In the genomic region with DNA sequence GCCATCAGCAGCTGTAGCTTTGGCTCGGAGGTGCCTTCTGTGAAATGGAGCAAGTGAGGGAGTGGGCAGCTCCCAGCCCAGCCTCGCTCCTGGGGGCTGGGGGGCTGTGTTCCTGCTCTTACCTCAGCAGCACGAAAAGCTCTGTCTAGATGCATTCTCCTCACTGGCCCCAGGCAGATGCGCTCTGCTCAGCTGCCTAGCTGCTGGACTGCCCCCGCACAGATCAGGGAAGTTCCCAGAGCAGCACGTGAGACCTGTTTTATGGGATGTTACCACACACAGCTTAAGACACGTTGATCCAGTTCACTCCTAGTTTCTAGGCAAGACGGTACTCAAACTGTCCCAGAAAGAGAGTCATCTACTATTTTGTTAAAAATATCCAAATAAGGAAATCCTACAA, we compare ENCODE assay signal across 9 cellular contexts. TPM values are rescaled to one million over a fixed set of nuclear protein-coding genes. Genes with fewer than 3 reads are reported as not detected.
DNase-seq lines count a peak whose midpoint lies in the region; ATAC-seq, FAIRE-seq and TF ChIP-seq lines count a peak whose summit lies in the region.
"Had no signal": no experiment of that assay in that cellular context is flagged by ENCODE, and none has a peak within 500 bp of the region (broad histone marks: within the 10 kb centered on the region; RNA-seq: fewer than 3 reads in every experiment).

No MANE protein-coding gene starts in this region.

- no peak for DNase-seq in activated CD8-positive, alpha-beta memory T cell treated with anti-CD3 and anti-CD28 coated beads, Interleukin-2, amount 10 ng/mL, durations not matched to agents 7 days and 5 days
- no peak for DNase-seq in activated CD8-positive, alpha-beta memory T cell treated with anti-CD3 and anti-CD28 coated beads, Interleukin-2, amount 50 U/mL, for 48 hours
- DNase-seq in RCC 7860 (ENCODE audit: low spot score) (peak; percentile 27), hypothalamus (lab: John Stamatoyannopoulos, UW) (no peak), OCI-M2 (lab: John Stamatoyannopoulos, UW; ENCODE audit: unreplicated experiment) (no peak)
- peak; percentile 22 for DNase-seq in effector CD8-positive, alpha-beta T cell (lab: John Stamatoyannopoulos, UW)
- peak; percentile 35 for DNase-seq in stimulated activated CD4-positive, alpha-beta T cell treated with anti-CD3 and anti-CD28 coated beads, Interleukin-2, amount 100 ng/mL, for 4 hours (ENCODE audit: low read depth)

- CTCF ChIA-PET in activated CD8-positive, alpha-beta memory T cell treated with anti-CD3 and anti-CD28 coated beads, Interleukin-2, amount 10 ng/mL, durations not matched to agents 7 days and 5 days (lab: Charles Lee), result interaction anchor here (0.7 to 7.9 kb wide), 6 partner anchors 8 to 128 kb away, joined by 3 to 46 read pairs (median 4); a partner anchor contains a TSS

- ATAC-seq in activated CD8-positive, alpha-beta memory T cell treated with anti-CD3 and anti-CD28 coated beads, Interleukin-2, amount 10 ng/mL, durations not matched to agents 7 days and 5 days, result peak; percentile 7
- ATAC-seq in SK-N-SH treated with all-trans-retinoic acid at 6 μM for 48 hours, result no peak
- ATAC-seq: A549 had no signal

- H3K36me3 Mint-ChIP-seq in activated CD8-positive, alpha-beta memory T cell treated with anti-CD3 and anti-CD28 coated beads, Interleukin-2, amount 10 ng/mL, durations not matched to agents 7 days and 5 days, result peaks cover 71% of the 10 kb centered on the region

- H3K4me3 Mint-ChIP-seq in activated CD8-positive, alpha-beta memory T cell treated with anti-CD3 and anti-CD28 coated beads, Interleukin-2, amount 10 ng/mL, durations not matched to agents 7 days and 5 days, result peak overlapping the region; percentile 68

- H3K9me3 Mint-ChIP-seq in activated CD8-positive, alpha-beta memory T cell treated with anti-CD3 and anti-CD28 coated beads, Interleukin-2, amount 10 ng/mL, durations not matched to agents 7 days and 5 days (ENCODE audit: low read depth), result no peaks in the 10 kb centered on the region

- H3K27me3 Mint-ChIP-seq in activated CD8-positive, alpha-beta memory T cell treated with anti-CD3 and anti-CD28 coated beads, Interleukin-2, amount 10 ng/mL, durations not matched to agents 7 days and 5 days, result no peaks in the 10 kb centered on the region

- peak overlapping the region; percentile 91 for H3K27ac Mint-ChIP-seq in activated CD8-positive, alpha-beta memory T cell treated with anti-CD3 and anti-CD28 coated beads, Interleukin-2, amount 10 ng/mL, durations not matched to agents 7 days and 5 days

- FAIRE-seq in RCC 7860 (lab: Jason Lieb, UNC), result no peak
- FAIRE-seq: A549 had no signal

- H3K4me1 Mint-ChIP-seq in activated CD8-positive, alpha-beta memory T cell treated with anti-CD3 and anti-CD28 coated beads, Interleukin-2, amount 10 ng/mL, durations not matched to agents 7 days and 5 days, result peaks cover 89% of the 10 kb centered on the region

TF ChIP-seq in SK-N-SH treated with all-trans-retinoic acid at 6 μM for 48 hours, 23 proteins besides CTCF, POLR2A, EP300 and RAD21:
- TF ChIP-seq, protein P1, sequence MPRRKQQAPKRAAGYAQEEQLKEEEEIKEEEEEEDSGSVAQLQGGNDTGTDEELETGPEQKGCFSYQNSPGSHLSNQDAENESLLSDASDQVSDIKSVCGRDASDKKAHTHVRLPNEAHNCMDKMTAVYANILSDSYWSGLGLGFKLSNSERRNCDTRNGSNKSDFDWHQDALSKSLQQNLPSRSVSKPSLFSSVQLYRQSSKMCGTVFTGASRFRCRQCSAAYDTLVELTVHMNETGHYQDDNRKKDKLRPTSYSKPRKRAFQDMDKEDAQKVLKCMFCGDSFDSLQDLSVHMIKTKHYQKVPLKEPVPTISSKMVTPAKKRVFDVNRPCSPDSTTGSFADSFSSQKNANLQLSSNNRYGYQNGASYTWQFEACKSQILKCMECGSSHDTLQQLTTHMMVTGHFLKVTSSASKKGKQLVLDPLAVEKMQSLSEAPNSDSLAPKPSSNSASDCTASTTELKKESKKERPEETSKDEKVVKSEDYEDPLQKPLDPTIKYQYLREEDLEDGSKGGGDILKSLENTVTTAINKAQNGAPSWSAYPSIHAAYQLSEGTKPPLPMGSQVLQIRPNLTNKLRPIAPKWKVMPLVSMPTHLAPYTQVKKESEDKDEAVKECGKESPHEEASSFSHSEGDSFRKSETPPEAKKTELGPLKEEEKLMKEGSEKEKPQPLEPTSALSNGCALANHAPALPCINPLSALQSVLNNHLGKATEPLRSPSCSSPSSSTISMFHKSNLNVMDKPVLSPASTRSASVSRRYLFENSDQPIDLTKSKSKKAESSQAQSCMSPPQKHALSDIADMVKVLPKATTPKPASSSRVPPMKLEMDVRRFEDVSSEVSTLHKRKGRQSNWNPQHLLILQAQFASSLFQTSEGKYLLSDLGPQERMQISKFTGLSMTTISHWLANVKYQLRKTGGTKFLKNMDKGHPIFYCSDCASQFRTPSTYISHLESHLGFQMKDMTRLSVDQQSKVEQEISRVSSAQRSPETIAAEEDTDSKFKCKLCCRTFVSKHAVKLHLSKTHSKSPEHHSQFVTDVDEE (CRISPR knock-in tag; IDR thresholded peaks at IDR 0.05), result no peak
- no peak for TF ChIP-seq ZFP30 (CRISPR knock-in tag; IDR thresholded peaks at IDR 0.05)
- no peak for TF ChIP-seq CSDC2 (CRISPR knock-in tag; IDR thresholded peaks at IDR 0.05)
- no peak for TF ChIP-seq ZNF8 (CRISPR knock-in tag; IDR thresholded peaks at IDR 0.05)
- TF ChIP-seq ZC3H10 (CRISPR knock-in tag; IDR thresholded peaks at IDR 0.05), result no peak
- no peak for TF ChIP-seq GLIS3 (CRISPR knock-in tag; IDR thresholded peaks at IDR 0.05)
- no peak for TF ChIP-seq TCF4 (CRISPR knock-in tag; IDR thresholded peaks at IDR 0.05; ENCODE audit: borderline replicate concordance)
- TF ChIP-seq ZNF565 (CRISPR knock-in tag; conservative IDR thresholded peaks at IDR 0.05; ENCODE audit: low read depth), result no peak
- TF ChIP-seq, protein P2, sequence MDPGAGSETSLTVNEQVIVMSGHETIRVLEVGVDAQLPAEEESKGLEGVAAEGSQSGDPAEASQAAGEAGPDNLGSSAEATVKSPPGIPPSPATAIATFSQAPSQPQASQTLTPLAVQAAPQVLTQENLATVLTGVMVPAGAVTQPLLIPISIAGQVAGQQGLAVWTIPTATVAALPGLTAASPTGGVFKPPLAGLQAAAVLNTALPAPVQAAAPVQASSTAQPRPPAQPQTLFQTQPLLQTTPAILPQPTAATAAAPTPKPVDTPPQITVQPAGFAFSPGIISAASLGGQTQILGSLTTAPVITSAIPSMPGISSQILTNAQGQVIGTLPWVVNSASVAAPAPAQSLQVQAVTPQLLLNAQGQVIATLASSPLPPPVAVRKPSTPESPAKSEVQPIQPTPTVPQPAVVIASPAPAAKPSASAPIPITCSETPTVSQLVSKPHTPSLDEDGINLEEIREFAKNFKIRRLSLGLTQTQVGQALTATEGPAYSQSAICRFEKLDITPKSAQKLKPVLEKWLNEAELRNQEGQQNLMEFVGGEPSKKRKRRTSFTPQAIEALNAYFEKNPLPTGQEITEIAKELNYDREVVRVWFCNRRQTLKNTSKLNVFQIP (CRISPR knock-in tag; IDR thresholded peaks at IDR 0.05; ENCODE audit: borderline replicate concordance, low read depth), result no peak
- no peak for TF ChIP-seq OSR1 (CRISPR knock-in tag; IDR thresholded peaks at IDR 0.05)
- TF ChIP-seq, protein P3, sequence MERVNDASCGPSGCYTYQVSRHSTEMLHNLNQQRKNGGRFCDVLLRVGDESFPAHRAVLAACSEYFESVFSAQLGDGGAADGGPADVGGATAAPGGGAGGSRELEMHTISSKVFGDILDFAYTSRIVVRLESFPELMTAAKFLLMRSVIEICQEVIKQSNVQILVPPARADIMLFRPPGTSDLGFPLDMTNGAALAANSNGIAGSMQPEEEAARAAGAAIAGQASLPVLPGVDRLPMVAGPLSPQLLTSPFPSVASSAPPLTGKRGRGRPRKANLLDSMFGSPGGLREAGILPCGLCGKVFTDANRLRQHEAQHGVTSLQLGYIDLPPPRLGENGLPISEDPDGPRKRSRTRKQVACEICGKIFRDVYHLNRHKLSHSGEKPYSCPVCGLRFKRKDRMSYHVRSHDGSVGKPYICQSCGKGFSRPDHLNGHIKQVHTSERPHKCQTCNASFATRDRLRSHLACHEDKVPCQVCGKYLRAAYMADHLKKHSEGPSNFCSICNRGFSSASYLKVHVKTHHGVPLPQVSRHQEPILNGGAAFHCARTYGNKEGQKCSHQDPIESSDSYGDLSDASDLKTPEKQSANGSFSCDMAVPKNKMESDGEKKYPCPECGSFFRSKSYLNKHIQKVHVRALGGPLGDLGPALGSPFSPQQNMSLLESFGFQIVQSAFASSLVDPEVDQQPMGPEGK (CRISPR knock-in tag; IDR thresholded peaks at IDR 0.05; ENCODE audit: borderline replicate concordance), result no peak
- no peak for TF ChIP-seq SNAI2 (CRISPR knock-in tag; IDR thresholded peaks at IDR 0.05)
- TF ChIP-seq ZFP3 (CRISPR knock-in tag; IDR thresholded peaks at IDR 0.05), result no peak
- TF ChIP-seq, protein P4, sequence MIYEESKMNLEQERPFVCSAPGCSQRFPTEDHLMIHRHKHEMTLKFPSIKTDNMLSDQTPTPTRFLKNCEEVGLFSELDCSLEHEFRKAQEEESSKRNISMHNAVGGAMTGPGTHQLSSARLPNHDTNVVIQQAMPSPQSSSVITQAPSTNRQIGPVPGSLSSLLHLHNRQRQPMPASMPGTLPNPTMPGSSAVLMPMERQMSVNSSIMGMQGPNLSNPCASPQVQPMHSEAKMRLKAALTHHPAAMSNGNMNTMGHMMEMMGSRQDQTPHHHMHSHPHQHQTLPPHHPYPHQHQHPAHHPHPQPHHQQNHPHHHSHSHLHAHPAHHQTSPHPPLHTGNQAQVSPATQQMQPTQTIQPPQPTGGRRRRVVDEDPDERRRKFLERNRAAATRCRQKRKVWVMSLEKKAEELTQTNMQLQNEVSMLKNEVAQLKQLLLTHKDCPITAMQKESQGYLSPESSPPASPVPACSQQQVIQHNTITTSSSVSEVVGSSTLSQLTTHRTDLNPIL (CRISPR knock-in tag; IDR thresholded peaks at IDR 0.05; ENCODE audit: low read depth), result no peak
- TF ChIP-seq BACH2 (CRISPR knock-in tag; IDR thresholded peaks at IDR 0.05; ENCODE audit: borderline replicate concordance), result no peak
TF ChIP-seq in SK-N-SH treated with all-trans-retinoic acid at 6 μM for 48 hours: peak in this region for 0.

RNA-seq across cellular contexts. Expression of a gene that starts 13.6 kb away (rescaled TPM):
- 1,000 to 10,000 TPM in 1 of 2 experiments, 100 to 1,000 TPM in 1; 923 to 1,101 TPM for total RNA-seq in activated CD8-positive, alpha-beta memory T cell treated with anti-CD3 and anti-CD28 coated beads, Interleukin-2, amount 10 ng/mL, durations not matched to agents 7 days and 5 days

RNA-seq across cellular contexts. Expression of a gene that starts 43.4 kb away (rescaled TPM):
- 1 to 10 TPM; 1.5 to 2.1 TPM for total RNA-seq in activated CD8-positive, alpha-beta memory T cell treated with anti-CD3 and anti-CD28 coated beads, Interleukin-2, amount 10 ng/mL, durations not matched to agents 7 days and 5 days

Comparison
In these comparisons a context has a peak if more than half of its experiments do, and no peak if none do; other contexts are left out.
1. DNase-seq: peak in RCC 7860 (single experiment), effector CD8-positive, alpha-beta T cell (single experiment) and stimulated activated CD4-positive, alpha-beta T cell treated with anti-CD3 and anti-CD28 coated beads, Interleukin-2, amount 100 ng/mL, for 4 hours (single experiment); none in activated CD8-positive, alpha-beta memory T cell treated with anti-CD3 and anti-CD28 coated beads, Interleukin-2, amount 10 ng/mL, durations not matched to agents 7 days and 5 days (single experiment), activated CD8-positive, alpha-beta memory T cell treated with anti-CD3 and anti-CD28 coated beads, Interleukin-2, amount 50 U/mL, for 48 hours (single experiment), hypothalamus (0 of 51) and OCI-M2 (single experiment).